In genomic region chr2:151665959-151666358, GRCh38 we compare ENCODE assay signal across 20 cellular contexts.
DNase-seq lines count a peak whose midpoint lies in the region; ATAC-seq, FAIRE-seq and TF ChIP-seq lines count a peak whose summit lies in the region.
"Had no signal": no experiment of that assay in that cellular context is flagged by ENCODE, and none has a peak within 500 bp of the region (broad histone marks: within the 10 kb centered on the region; RNA-seq: fewer than 3 reads in every experiment).

No MANE protein-coding gene starts in this region.

- no peaks in the 10 kb centered on the region for H3K9me2 ChIP-seq in SK-N-SH

- FAIRE-seq in GM12891 (lab: Jason Lieb, UNC) (peak; percentile 35), K562 (lab: Jason Lieb, UNC) (no peak)
- FAIRE-seq: GM12878, GM19239, HepG2 had no signal

- TF ChIP-seq EP300 in K562 (IDR thresholded peaks at IDR 0.05; ENCODE audit: low read length) (no peak), SK-N-SH (IDR thresholded peaks at IDR 0.05; ENCODE audit: borderline replicate concordance in 1 of 2, low read depth in 1 of 2, low read length in 1 of 2) (no peak)

- no peak for DNase-seq in GM12891 (ENCODE audit: insufficient read length, low spot score)
- DNase-seq in K562 (ENCODE audit: extremely low read depth in 1 of 4, low spot score in 3 of 4) = no peak
- DNase-seq in mesendoderm = peak; percentile 16
- no peak for DNase-seq in psoas muscle
- DNase-seq in left colon = no peak
- no peak for DNase-seq in DMS153 treated with DMSO at 0.1 percent for 48 hours (lab: John Stamatoyannopoulos, UW; ENCODE audit: unreplicated experiment)
- no peak for DNase-seq in SK-N-SH
- DNase-seq: 8988T; Calu3; CD8-positive, alpha-beta T cell; DMS53; DND-41; EL; GM23248; H9 had no signal

- H3K4me3 ChIP-seq in K562 = no peak overlapping the region
- H3K4me3 ChIP-seq in mesendoderm (ENCODE audit: low read length) = no peak overlapping the region
- H3K4me3 ChIP-seq in psoas muscle = no peak overlapping the region
- H3K4me3 ChIP-seq in SK-N-SH (ENCODE audit: low read depth in 2 of 2, low read length in 1 of 2) = no peak overlapping the region
- H3K4me3 ChIP-seq: BLaER1 treated with 17β-estradiol and CSF1 and Interleukin-3, amounts not matched to agents 10 nM and 100 nM; GM12878; GM23248 had no signal

- no peaks in the 10 kb centered on the region for H3F3A ChIP-seq in SK-N-SH (replicated peaks; ENCODE audit: insufficient read depth)

- no peak for TF ChIP-seq RAD21 in K562 (CRISPR knock-in tag; conservative IDR thresholded peaks at IDR 0.05 in 1 of 2, IDR thresholded peaks at IDR 0.05 in 1 of 2)
- no peak for TF ChIP-seq RAD21 in SK-N-SH (IDR thresholded peaks at IDR 0.05; ENCODE audit: low read length)

- no peak overlapping the region for H3K18ac ChIP-seq in mesendoderm (ENCODE audit: low read length)

- in situ Hi-C loops in K562 (cut with MboI) = no loop called here

- intact Hi-C loops in K562 (cut with micrococcal nuclease) (no loop called here), psoas muscle (cut with DNase I) (no loop called here), left colon (cut with DNase I, micrococcal nuclease) (no loop called here)

- no peak overlapping the region for H3K4ac ChIP-seq in mesendoderm (ENCODE audit: low read depth, low read length)

- no TSS peak for BruUV-seq in K562 (replicated peaks; lab: Mats Ljungman, UMichigan)

- H2BK120ac ChIP-seq in mesendoderm (ENCODE audit: low read depth, low read length) = no peak overlapping the region

- POLR2A ChIA-PET in K562 (lab: Yijun Ruan, JAX) (no interaction called here), SK-N-SH (lab: Yijun Ruan, JAX) (no interaction called here)

- H3K9me3 ChIP-seq in K562 (replicated peaks; ENCODE audit: control insufficient read depth, insufficient read depth, low read depth, low read length) (no peaks in the 10 kb centered on the region), psoas muscle (no peaks in the 10 kb centered on the region), SK-N-SH (no peaks in the 10 kb centered on the region)
- H3K9me3 ChIP-seq: BLaER1 treated with 17β-estradiol and CSF1 and Interleukin-3, amounts not matched to agents 10 nM and 100 nM had no signal

- no peak overlapping the region for H3K56ac ChIP-seq in mesendoderm (ENCODE audit: low read length)

- no peak overlapping the region for H3K4me2 ChIP-seq in K562 (ENCODE audit: insufficient read depth, low read length)
- no peak overlapping the region for H3K4me2 ChIP-seq in mesendoderm (ENCODE audit: low read length)
- no peak overlapping the region for H3K4me2 ChIP-seq in SK-N-SH
- H3K4me2 ChIP-seq: BLaER1 treated with 17β-estradiol and CSF1 and Interleukin-3, amounts not matched to agents 10 nM and 100 nM had no signal

- H2AFZ ChIP-seq in K562 (ENCODE audit: low read depth, low read length) (0 out of 2 replicates have a peak overlapping the region, but pooled peaks have one; percentile 6), SK-N-SH (ENCODE audit: low read depth) (no peak overlapping the region)
- H2AFZ ChIP-seq: GM23248 had no signal

- TF ChIP-seq POLR2A in GM12891 (IDR thresholded peaks at IDR 0.05; ENCODE audit: low read depth, low read length) (no peak), K562 (conservative IDR thresholded peaks at IDR 0.05) (no peak)

- no peak overlapping the region for H2BK5ac ChIP-seq in mesendoderm (ENCODE audit: low read length)

- H4K5ac ChIP-seq in mesendoderm (ENCODE audit: low read length) = no peak overlapping the region

- no peak overlapping the region for H2BK15ac ChIP-seq in mesendoderm (replicated peaks; ENCODE audit: low read depth)

- H3K36me3 ChIP-seq in K562 (ENCODE audit: control insufficient read depth, insufficient read depth, low read length) = no peaks in the 10 kb centered on the region
- H3K36me3 ChIP-seq in mesendoderm (ENCODE audit: control insufficient read depth, insufficient read depth, low read length) = no peaks in the 10 kb centered on the region
- H3K36me3 ChIP-seq in psoas muscle (ENCODE audit: insufficient read depth in 1 of 2, low read depth in 1 of 2) = peaks cover 6 to 100% of the 10 kb centered on the region in 2 donors
- no peaks in the 10 kb centered on the region for H3K36me3 ChIP-seq in SK-N-SH (replicated peaks in 1 of 2; ENCODE audit: control insufficient read depth in 1 of 2, insufficient read depth in 2 of 2, low read length in 1 of 2)
- H3K36me3 ChIP-seq: BLaER1 treated with 17β-estradiol and CSF1 and Interleukin-3, amounts not matched to agents 10 nM and 100 nM had no signal

- H4K20me1 ChIP-seq in K562 (replicated peaks; ENCODE audit: control insufficient read depth, insufficient read depth, low read length) = no peaks in the 10 kb centered on the region
- no peaks in the 10 kb centered on the region for H4K20me1 ChIP-seq in SK-N-SH (ENCODE audit: insufficient read depth)
- H4K20me1 ChIP-seq: BLaER1 treated with 17β-estradiol and CSF1 and Interleukin-3, amounts not matched to agents 10 nM and 100 nM had no signal

- H3K27ac ChIP-seq in K562 (ENCODE audit: extremely low read depth, low read depth, low read length) (no peak overlapping the region), mesendoderm (ENCODE audit: low read depth, low read length) (no peak overlapping the region), psoas muscle (peak overlapping the region; percentile 17), SK-N-SH (ENCODE audit: low read depth in 2 of 2, low read length in 1 of 2) (no peak overlapping the region)
- H3K27ac ChIP-seq: BLaER1 treated with 17β-estradiol and CSF1 and Interleukin-3, amounts not matched to agents 10 nM and 100 nM; GM23248 had no signal

- H3K4me1 ChIP-seq in K562 (replicated peaks in 1 of 2; ENCODE audit: control insufficient read depth in 2 of 2, insufficient read depth in 2 of 2, low read length in 2 of 2) (peaks cover 0 to 22% of the 10 kb centered on the region in 2 experiments; a peak in 4 of 5 replicates), mesendoderm (ENCODE audit: control insufficient read depth, low read depth, low read length) (no peaks in the 10 kb centered on the region), psoas muscle (peaks cover 31% of the 10 kb centered on the region), SK-N-SH (ENCODE audit: control insufficient read depth in 1 of 2, insufficient read depth in 2 of 2, low read depth in 1 of 2, low read length in 1 of 2) (no peaks in the 10 kb centered on the region)
- H3K4me1 ChIP-seq: BLaER1 treated with 17β-estradiol and CSF1 and Interleukin-3, amounts not matched to agents 10 nM and 100 nM had no signal

- H3K79me2 ChIP-seq in K562 (ENCODE audit: control insufficient read depth, insufficient read depth, low read length) (no peaks in the 10 kb centered on the region), mesendoderm (ENCODE audit: control insufficient read depth, insufficient read depth, low read length) (no peaks in the 10 kb centered on the region), SK-N-SH (ENCODE audit: insufficient read depth) (no peaks in the 10 kb centered on the region)

- no peak overlapping the region for H3K9ac ChIP-seq in K562 (ENCODE audit: insufficient read depth in 1 of 2, low read depth in 2 of 2, low read length in 2 of 2)
- H3K9ac ChIP-seq in mesendoderm (ENCODE audit: low read length) = no peak overlapping the region
- H3K9ac ChIP-seq in SK-N-SH = no peak overlapping the region
- H3K9ac ChIP-seq: BLaER1 treated with 17β-estradiol and CSF1 and Interleukin-3, amounts not matched to agents 10 nM and 100 nM; GM23248 had no signal

- H4K8ac ChIP-seq in mesendoderm (ENCODE audit: low read depth, low read length) = no peak overlapping the region

- H3K27me3 ChIP-seq in K562 (ENCODE audit: control insufficient read depth in 2 of 2, insufficient read depth in 2 of 2, low read length in 2 of 2) (no peaks in the 10 kb centered on the region), mesendoderm (ENCODE audit: insufficient read depth, low read length, poor library complexity) (no peaks in the 10 kb centered on the region), psoas muscle (ENCODE audit: insufficient read depth in 3 of 3, low read length in 2 of 3) (no peaks in the 10 kb centered on the region), SK-N-SH (ENCODE audit: insufficient read depth) (no peaks in the 10 kb centered on the region)
- H3K27me3 ChIP-seq: BLaER1 treated with 17β-estradiol and CSF1 and Interleukin-3, amounts not matched to agents 10 nM and 100 nM had no signal

- no peaks in the 10 kb centered on the region for H3K79me1 ChIP-seq in mesendoderm (ENCODE audit: low read length)

- H2AK5ac ChIP-seq in mesendoderm (ENCODE audit: low read length) = no peak overlapping the region

- no peak for ATAC-seq in K562
- ATAC-seq in psoas muscle = peak; percentile 18 to 29 (median 22)
- no peak for ATAC-seq in HG03442 (IDR thresholded peaks at IDR 0.05; ENCODE audit: unreplicated experiment)
- ATAC-seq in left colon = no peak
- ATAC-seq: CD8-positive, alpha-beta T cell; GM12878; HepG2 had no signal

- no peak overlapping the region for H3K23ac ChIP-seq in mesendoderm (ENCODE audit: low read length)

- no peak for TF ChIP-seq CTCF in K562 (IDR thresholded peaks at IDR 0.05 in 2 of 3, conservative IDR thresholded peaks at IDR 0.05 in 1 of 3; ENCODE audit: insufficient read depth in 2 of 3, low read depth in 1 of 3, low read length in 3 of 3)
- TF ChIP-seq CTCF in psoas muscle (IDR thresholded peaks at IDR 0.05) = no peak
- TF ChIP-seq CTCF in SK-N-SH (IDR thresholded peaks at IDR 0.05) = no peak

- H3K9me1 ChIP-seq in K562 (ENCODE audit: control insufficient read depth, insufficient read depth, low read length) = no peaks in the 10 kb centered on the region

- WGBS in K562 (ENCODE audit: insufficient coverage, low coverage, missing lambda C conversion rate) = 58% methylated on average over 3 of the region's 3 CpGs
- no CpG with 5 or more reads among the region's 3 CpGs for WGBS in mesendoderm (ENCODE audit: extremely low coverage, insufficient coverage, low lambda C conversion rate)
- 27 to 40% (median 28%) methylated on average over 3 of the region's 3 CpGs for WGBS in psoas muscle, 3 donors
- 50% methylated on average over 2 of the region's 3 CpGs for WGBS in SK-N-SH (ENCODE audit: low lambda C conversion rate)

- CTCF ChIA-PET in K562 (lab: Yijun Ruan, JAX; ENCODE audit: low intra/inter-chr PET ratio) = no interaction called here
- CTCF ChIA-PET in SK-N-SH (lab: Yijun Ruan, JAX) = no interaction called here

TF ChIP-seq in GM12891, 5 proteins besides CTCF, POLR2A, EP300 and RAD21 (continues in another document):
- TF ChIP-seq POU2F2 (IDR thresholded peaks at IDR 0.05; ENCODE audit: low read depth, low read length) (no peak), PAX5 (IDR thresholded peaks at IDR 0.05; ENCODE audit: insufficient read depth, low read length, severe bottlenecking) (no peak), TAF1 (IDR thresholded peaks at IDR 0.05; ENCODE audit: low read depth, low read length) (no peak)

TF ChIP-seq in K562, 482 proteins besides CTCF, POLR2A, EP300 and RAD21 (continues in another document):
- no peak for TF ChIP-seq KAT7 (CRISPR knock-in tag; IDR thresholded peaks at IDR 0.05; ENCODE audit: borderline replicate concordance)
- TF ChIP-seq NBN (IDR thresholded peaks at IDR 0.05; ENCODE audit: low read depth) = no peak
- TF ChIP-seq ZEB2 (IDR thresholded peaks at IDR 0.05) = no peak

TF ChIP-seq in SK-N-SH, 30 proteins besides CTCF, POLR2A, EP300 and RAD21:
- TF ChIP-seq SMC3 (IDR thresholded peaks at IDR 0.05; ENCODE audit: low read depth, low read length) = no peak
TF ChIP-seq in SK-N-SH: peak in this region for 0.

Comparison
In these comparisons a context has a peak if more than half of its experiments do, and no peak if none do; other contexts are left out.
1. ATAC-seq: peak in psoas muscle (4 of 4); none in K562 (single experiment), HG03442 (single experiment) and left colon (single experiment).